18 cellular contexts compared by ENCODE assay signal in the genomic region with DNA sequence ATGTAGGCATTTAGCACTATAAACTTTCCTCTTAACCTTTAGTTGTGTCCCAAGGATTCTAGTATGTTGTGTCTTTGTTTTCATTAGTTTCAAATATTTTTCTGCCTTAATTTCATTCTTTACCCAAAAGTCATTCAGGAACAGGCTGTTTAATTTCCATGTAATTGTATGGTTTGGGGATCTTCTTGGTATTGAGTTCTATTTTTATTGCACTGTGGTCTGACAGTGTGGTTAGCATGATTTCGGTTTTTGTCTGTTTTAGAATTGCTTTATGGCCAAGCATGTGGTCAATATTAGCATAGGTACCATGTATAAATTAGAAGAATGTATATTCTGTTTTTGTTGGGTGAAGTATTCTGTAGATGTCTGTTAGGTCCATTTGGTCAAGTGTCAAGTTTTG. TPM values are rescaled to one million over a fixed set of nuclear protein-coding genes. Genes with fewer than 3 reads are reported as not detected.
DNase-seq lines count a peak whose midpoint lies in the region; ATAC-seq, FAIRE-seq and TF ChIP-seq lines count a peak whose summit lies in the region.
"Had no signal": no experiment of that assay in that cellular context is flagged by ENCODE, and none has a peak within 500 bp of the region (broad histone marks: within the 10 kb centered on the region; RNA-seq: fewer than 3 reads in every experiment).

No MANE protein-coding gene starts in this region.

- no peak for TF ChIP-seq EP300 in GM12878 (IDR thresholded peaks at IDR 0.05; ENCODE audit: borderline replicate concordance in 1 of 2, control insufficient read depth in 1 of 2, low read depth in 2 of 2, low read length in 2 of 2)

- intact Hi-C loops in GM12878 (cut with micrococcal nuclease; ENCODE audit: unreplicated experiment) = loop anchor here (5.0 kb wide), 1 partner anchor 76 kb away; no protein-coding TSS in a partner anchor
- intact Hi-C loops in activated CD4-positive, alpha-beta memory T cell treated with anti-CD3 and anti-CD28 coated beads for 36 hours (cut with micrococcal nuclease) = no loop called here

- H3K27ac Mint-ChIP-seq in activated T-cell treated with anti-CD3 and anti-CD28 coated beads, Interleukin-2, amount 50 U/mL, for 72 hours = peak overlapping the region; percentile 8
- H3K27ac Mint-ChIP-seq in natural killer cell treated with Interleukin-12 subunit alpha and Interleukin-12 subunit beta and Interleukin-15 and Interleukin-18, amount 100 ng/mL, for 72 hours = peak overlapping the region in 1 of 2 donors; percentile 18
- H3K27ac Mint-ChIP-seq in activated CD4-positive, alpha-beta memory T cell treated with anti-CD3 and anti-CD28 coated beads for 36 hours = no peak overlapping the region

- no peak for TF ChIP-seq RAD21 in GM12878 (IDR thresholded peaks at IDR 0.05; ENCODE audit: insufficient read depth, low read depth, low read length)

- DNase-seq in activated T-cell treated with anti-CD3 and anti-CD28 coated beads, Interleukin-2, amount 50 U/mL, for 72 hours = no peak
- no peak for DNase-seq in activated T-cell treated with anti-CD3 and anti-CD28 coated beads, Interleukin-2, amount 50 U/mL, for 48 hours
- DNase-seq in GM12878 (ENCODE audit: low read depth, low spot score) = no peak
- DNase-seq in natural killer cell treated with Interleukin-12 subunit alpha and Interleukin-12 subunit beta and Interleukin-15 and Interleukin-18, amount 100 ng/mL, for 72 hours (ENCODE audit: low spot score) = no peak
- no peak for DNase-seq in activated CD4-positive, alpha-beta memory T cell treated with anti-CD3 and anti-CD28 coated beads for 36 hours
- DNase-seq: DND-41, NCI-H1048, NCI-H1436 treated with DMSO at 0.1 percent for 48 hours, NCI-H2029 treated with DMSO at 0.1 percent for 48 hours, NCI-H2171 treated with DMSO at 0.1 percent for 48 hours, NCI-H510A treated with DMSO at 0.1 percent for 48 hours had no signal

- TF ChIP-seq CTCF in KMS-11 (conservative IDR thresholded peaks at IDR 0.05; ENCODE audit: low read depth, low read length) (no peak), GM12878 (IDR thresholded peaks at IDR 0.05 in 2 of 3, conservative IDR thresholded peaks at IDR 0.05 in 1 of 3; ENCODE audit: control insufficient read depth in 2 of 3, extremely low read depth in 1 of 3, insufficient read depth in 1 of 3, low read depth in 3 of 3, low read length in 3 of 3) (no peak)

- H3K4me1 ChIP-seq in KMS-11 (ENCODE audit: low read depth, poor library complexity, severe bottlenecking) (peaks cover 77% of the 10 kb centered on the region), GM12878 (ENCODE audit: control insufficient read depth, insufficient read depth, low read length) (peaks cover 43% of the 10 kb centered on the region)

- no peaks in the 10 kb centered on the region for H3K36me3 ChIP-seq in KMS-11 (ENCODE audit: insufficient read depth)
- H3K36me3 ChIP-seq in GM12878 (ENCODE audit: control insufficient read depth in 2 of 2, insufficient read depth in 2 of 2, low read length in 1 of 2) = peaks cover 6 to 10% of the 10 kb centered on the region in 2 experiments
- H3K36me3 ChIP-seq: HAP-1 had no signal

- no peak for ATAC-seq in activated T-cell treated with anti-CD3 and anti-CD28 coated beads, Interleukin-2, amount 50 U/mL, for 72 hours (replicated peaks in 1 of 2)
- ATAC-seq in GM12878 = peak; percentile 46
- ATAC-seq in natural killer cell treated with Interleukin-12 subunit alpha and Interleukin-12 subunit beta and Interleukin-15 and Interleukin-18, amount 100 ng/mL, for 72 hours = no peak
- ATAC-seq in HG02588 (IDR thresholded peaks at IDR 0.05; ENCODE audit: unreplicated experiment) = no peak
- no peak for ATAC-seq in HG03457 (IDR thresholded peaks at IDR 0.05; ENCODE audit: unreplicated experiment)
- ATAC-seq: Panc1 had no signal

- in situ Hi-C loops in GM12878 (cut with MboI) = loop anchor here (10.0 kb wide), 1 partner anchor 248 kb away; no protein-coding TSS in a partner anchor

- H3K9ac ChIP-seq in KMS-11 (no peak overlapping the region), GM12878 (ENCODE audit: control insufficient read depth, insufficient read depth, low read length) (no peak overlapping the region)
- H3K9ac ChIP-seq: BLaER1 treated with 17β-estradiol and CSF1 and Interleukin-3, amounts not matched to agents 10 nM and 100 nM had no signal

- TF ChIP-seq POLR2A in GM12878 (IDR thresholded peaks at IDR 0.05; ENCODE audit: low read depth, low read length) = no peak

- WGBS in GM12878 (ENCODE audit: insufficient coverage, insufficient replicate concordance, low lambda C conversion rate, missing lambda C conversion rate) = 0% methylated on average over 1 of the region's 1 CpG

- H3K27ac ChIP-seq in KMS-11 (peak overlapping the region; percentile 60; the same call in 1 of the 2 replicates), GM12878 (ENCODE audit: control insufficient read depth, insufficient read depth) (no peak overlapping the region)
- H3K27ac ChIP-seq: BLaER1 treated with 17β-estradiol and CSF1 and Interleukin-3, amounts not matched to agents 10 nM and 100 nM had no signal

- RAD21 ChIA-PET in GM12878 (lab: Charles Lee; ENCODE audit: unreplicated experiment) = interaction anchor here (6.0 to 6.8 kb wide), 2 partner anchors 55 to 119 kb away, joined by 132 to 516 read pairs; partner anchors contain the start of gene STK17A

- SMC1A ChIA-PET in GM12878 (lab: Charles Lee; ENCODE audit: uncharacterized antibody, unreplicated experiment) = interaction anchor here (0.6 to 6.8 kb wide), 6 partner anchors 18 to 145 kb away, joined by 3 to 307 read pairs (median 109); partner anchors contain the start of gene STK17A

- no peak overlapping the region for H3K4me3 ChIP-seq in KMS-11 (IDR thresholded peaks at IDR 0.05; ENCODE audit: insufficient read depth, low read depth, low read length)
- no peak overlapping the region for H3K4me3 ChIP-seq in GM12878
- H3K4me3 ChIP-seq: BLaER1 treated with 17β-estradiol and CSF1 and Interleukin-3, amounts not matched to agents 10 nM and 100 nM; HAP-1 had no signal

- H3K4me2 ChIP-seq in KMS-11 (peak overlapping the region; percentile 74), GM12878 (ENCODE audit: control insufficient read depth, insufficient read depth) (no peak overlapping the region)

- BruUV-seq in GM12878 (replicated peaks; lab: Mats Ljungman, UMichigan) = no TSS peak

- peaks cover 25% of the 10 kb centered on the region; the same call in 2 of the 3 replicates for H3K9me3 ChIP-seq in GM12878 (replicated peaks; ENCODE audit: control insufficient read depth, insufficient read depth, low read length)
- H3K9me3 ChIP-seq: HAP-1 had no signal

- H3K9me3 Mint-ChIP-seq in activated T-cell treated with anti-CD3 and anti-CD28 coated beads, Interleukin-2, amount 50 U/mL, for 72 hours = no peaks in the 10 kb centered on the region
- H3K9me3 Mint-ChIP-seq in natural killer cell treated with Interleukin-12 subunit alpha and Interleukin-12 subunit beta and Interleukin-15 and Interleukin-18, amount 100 ng/mL, for 72 hours = no peaks in the 10 kb centered on the region
- H3K9me3 Mint-ChIP-seq in activated CD4-positive, alpha-beta memory T cell treated with anti-CD3 and anti-CD28 coated beads for 36 hours = no peaks in the 10 kb centered on the region

- H4K20me1 ChIP-seq in KMS-11 (ENCODE audit: insufficient read depth) (0 out of 2 replicates have a peak, but pooled peaks cover 5% of the 10 kb centered on the region), GM12878 (ENCODE audit: control insufficient read depth, insufficient read depth) (no peaks in the 10 kb centered on the region)

- peaks cover 4 to 11% of the 10 kb centered on the region in 2 donors for H3K36me3 Mint-ChIP-seq in activated T-cell treated with anti-CD3 and anti-CD28 coated beads, Interleukin-2, amount 50 U/mL, for 72 hours (ENCODE audit: insufficient read depth in 2 of 2)
- peaks cover 13% of the 10 kb centered on the region for H3K36me3 Mint-ChIP-seq in natural killer cell treated with Interleukin-12 subunit alpha and Interleukin-12 subunit beta and Interleukin-15 and Interleukin-18, amount 100 ng/mL, for 72 hours
- peaks cover 13% of the 10 kb centered on the region for H3K36me3 Mint-ChIP-seq in activated CD4-positive, alpha-beta memory T cell treated with anti-CD3 and anti-CD28 coated beads for 36 hours

- POLR2A ChIA-PET in GM12878 (lab: Charles Lee) = interaction anchor here (0.6 to 1.3 kb wide), 4 partner anchors 18 to 112 kb away, joined by 3 to 4 read pairs (median 3); no protein-coding TSS in a partner anchor
- POLR2A ChIA-PET in activated CD4-positive, alpha-beta memory T cell treated with anti-CD3 and anti-CD28 coated beads for 36 hours (lab: Charles Lee) = no interaction called here

- no peaks in the 10 kb centered on the region for H3K27me3 Mint-ChIP-seq in activated T-cell treated with anti-CD3 and anti-CD28 coated beads, Interleukin-2, amount 50 U/mL, for 72 hours (ENCODE audit: low read depth)
- no peaks in the 10 kb centered on the region for H3K27me3 Mint-ChIP-seq in natural killer cell treated with Interleukin-12 subunit alpha and Interleukin-12 subunit beta and Interleukin-15 and Interleukin-18, amount 100 ng/mL, for 72 hours
- no peaks in the 10 kb centered on the region for H3K27me3 Mint-ChIP-seq in activated CD4-positive, alpha-beta memory T cell treated with anti-CD3 and anti-CD28 coated beads for 36 hours

- CTCF ChIA-PET in GM12878 (lab: Yijun Ruan, JAX) = interaction anchor here (6.2 to 6.3 kb wide), 4 partner anchors 17 to 135 kb away, joined by 100 to 456 read pairs (median 127); partner anchors contain the start of gene STK17A
- CTCF ChIA-PET in activated CD4-positive, alpha-beta memory T cell treated with anti-CD3 and anti-CD28 coated beads for 36 hours (lab: Charles Lee) = interaction anchor here (1.0 to 6.4 kb wide), 2 partner anchors 18 to 120 kb away, joined by 3 to 548 read pairs; partner anchors contain the start of gene STK17A

- H3K4me3 Mint-ChIP-seq in activated T-cell treated with anti-CD3 and anti-CD28 coated beads, Interleukin-2, amount 50 U/mL, for 72 hours = no peak overlapping the region
- peak overlapping the region; percentile 35 for H3K4me3 Mint-ChIP-seq in natural killer cell treated with Interleukin-12 subunit alpha and Interleukin-12 subunit beta and Interleukin-15 and Interleukin-18, amount 100 ng/mL, for 72 hours
- no peak overlapping the region for H3K4me3 Mint-ChIP-seq in activated CD4-positive, alpha-beta memory T cell treated with anti-CD3 and anti-CD28 coated beads for 36 hours

- peaks cover 61% of the 10 kb centered on the region for H3K4me1 Mint-ChIP-seq in activated T-cell treated with anti-CD3 and anti-CD28 coated beads, Interleukin-2, amount 50 U/mL, for 72 hours (ENCODE audit: low read depth)
- H3K4me1 Mint-ChIP-seq in natural killer cell treated with Interleukin-12 subunit alpha and Interleukin-12 subunit beta and Interleukin-15 and Interleukin-18, amount 100 ng/mL, for 72 hours (ENCODE audit: low read depth in 2 of 2) = peaks cover 38% of the 10 kb centered on the region in 2 donors
- H3K4me1 Mint-ChIP-seq in activated CD4-positive, alpha-beta memory T cell treated with anti-CD3 and anti-CD28 coated beads for 36 hours (ENCODE audit: low read depth) = peaks cover 61% of the 10 kb centered on the region

- no peak for FAIRE-seq in GM12878 (lab: Jason Lieb, UNC)
- FAIRE-seq: G401.6 had no signal

- H2AFZ ChIP-seq in KMS-11 (ENCODE audit: low read depth) = no peak overlapping the region
- H2AFZ ChIP-seq in GM12878 (ENCODE audit: control insufficient read depth, low read depth, low read length) = no peak overlapping the region

- H3K79me2 ChIP-seq in KMS-11 (ENCODE audit: insufficient read depth, low read depth) = peaks cover 82% of the 10 kb centered on the region; the same call in 1 of the 2 replicates
- peaks cover 60% of the 10 kb centered on the region for H3K79me2 ChIP-seq in GM12878 (ENCODE audit: control insufficient read depth, insufficient read depth, low read length)

- no peaks in the 10 kb centered on the region for H3K27me3 ChIP-seq in KMS-11 (ENCODE audit: insufficient read depth, low read depth)
- no peaks in the 10 kb centered on the region for H3K27me3 ChIP-seq in GM12878 (replicated peaks in 1 of 2; ENCODE audit: control insufficient read depth in 2 of 2, insufficient read depth in 2 of 2, low read length in 1 of 2)
- H3K27me3 ChIP-seq: BLaER1 treated with 17β-estradiol and CSF1 and Interleukin-3, amounts not matched to agents 10 nM and 100 nM had no signal

RNA-seq across cellular contexts. Expression of gene COA1, which starts 26.3 kb away (rescaled TPM):
- total RNA-seq in activated T-cell treated with anti-CD3 and anti-CD28 coated beads, Interleukin-2, amount 50 U/mL, for 72 hours = 100 to 1,000 TPM in 1 of 2 donors, 10 to 100 TPM in 1; 85.4 to 106 TPM
- total RNA-seq in GM12878 (2013; cell fraction: nucleolus; rRNA removed) = 530 and 536 TPM in 2 replicates
- total RNA-seq in GM12878 (2014; rRNA removed) (87.1 and 102 TPM in 2 replicates), GM12878 (2014; rRNA removed; fragmentation: Illumina TruSeq; extraction: Trizol) (97.3 and 103 TPM in 2 replicates), GM12878 (2021) (83.1 and 84.9 TPM in 2 replicates)
- 75.1 TPM for polyA plus RNA-seq in GM12878 (2011; ENCODE audit: low read depth)
- polyA plus RNA-seq in GM12878 (2011; rRNA removed) (109 and 117 TPM in 2 replicates), GM12878 (2014; fragmentation: Illumina TruSeq; extraction: Trizol) (122 and 171 TPM in 2 replicates), GM12878 (2014; fragmentation: Nextera tagmentation; extraction: Ambion mirVana) (100 to 1,000 TPM; 218 to 258 TPM), GM12878 (2014; rRNA removed) (105 and 126 TPM in 2 replicates), GM12878 (2016; fragmentation: Nextera tagmentation; extraction: Ambion mirVana) (100 to 1,000 TPM; 104 to 106 TPM)
- polyA plus RNA-seq in GM12878 (2011; cell fraction: cytosol; rRNA removed) = 98.4 and 113 TPM in 2 replicates
- 98.0 and 106 TPM in 2 replicates for polyA plus RNA-seq in GM12878 (2011; cell fraction: nucleus; rRNA removed)
- polyA plus RNA-seq in GM12878 (2012) = 80.5 and 85.8 TPM in 2 replicates
- 141 and 202 TPM in 2 replicates for polyA minus RNA-seq in GM12878 (2011; rRNA and poly(A)+ RNA removed)
- polyA minus RNA-seq in GM12878 (2011; cell fraction: cytosol; rRNA and poly(A)+ RNA removed) = 22.2 and 26.7 TPM in 2 replicates
- polyA minus RNA-seq in GM12878 (2011; cell fraction: nucleus; rRNA and poly(A)+ RNA removed) = 105 and 157 TPM in 2 replicates
- total RNA-seq in natural killer cell treated with Interleukin-12 subunit alpha and Interleukin-12 subunit beta and Interleukin-15 and Interleukin-18, amount 100 ng/mL, for 72 hours = 100 to 1,000 TPM in 1 of 2 donors, 10 to 100 TPM in 1; 77.2 to 119 TPM
- 10 to 100 TPM; 78.9 to 79.6 TPM for total RNA-seq in activated CD4-positive, alpha-beta memory T cell treated with anti-CD3 and anti-CD28 coated beads for 36 hours

RNA-seq across cellular contexts. Expression of gene BLVRA, which starts 55.5 kb away (rescaled TPM):
- total RNA-seq in activated T-cell treated with anti-CD3 and anti-CD28 coated beads, Interleukin-2, amount 50 U/mL, for 72 hours = 10 to 100 TPM; 29.8 to 36.1 TPM
- total RNA-seq in GM12878 (2013; cell fraction: nucleolus; rRNA removed) = 15.2 and 15.9 TPM in 2 replicates
- 61.7 and 63.3 TPM in 2 replicates for total RNA-seq in GM12878 (2014; rRNA removed)
- 66.5 and 67.9 TPM in 2 replicates for total RNA-seq in GM12878 (2014; rRNA removed; fragmentation: Illumina TruSeq; extraction: Trizol)
- total RNA-seq in GM12878 (2021) = 66.9 and 73.7 TPM in 2 replicates
- polyA plus RNA-seq in GM12878 (2011; ENCODE audit: low read depth) = 43.7 TPM
- 118 and 120 TPM in 2 replicates for polyA plus RNA-seq in GM12878 (2011; rRNA removed)
- 96.3 and 97.6 TPM in 2 replicates for polyA plus RNA-seq in GM12878 (2011; cell fraction: cytosol; rRNA removed)
- polyA plus RNA-seq in GM12878 (2011; cell fraction: nucleus; rRNA removed) = 50.2 and 66.6 TPM in 2 replicates
- 53.4 and 58.5 TPM in 2 replicates for polyA plus RNA-seq in GM12878 (2012)
- 87.1 and 92.1 TPM in 2 replicates for polyA plus RNA-seq in GM12878 (2014; fragmentation: Illumina TruSeq; extraction: Trizol)
- polyA plus RNA-seq in GM12878 (2014; fragmentation: Nextera tagmentation; extraction: Ambion mirVana) = 100 to 1,000 TPM; 187 to 198 TPM
- polyA plus RNA-seq in GM12878 (2014; rRNA removed) = 81.2 and 91.4 TPM in 2 replicates
- 100 to 1,000 TPM; 113 TPM for polyA plus RNA-seq in GM12878 (2016; fragmentation: Nextera tagmentation; extraction: Ambion mirVana)
- 46.7 and 73.4 TPM in 2 replicates for polyA minus RNA-seq in GM12878 (2011; rRNA and poly(A)+ RNA removed)
- polyA minus RNA-seq in GM12878 (2011; cell fraction: cytosol; rRNA and poly(A)+ RNA removed) = 17.5 and 29.0 TPM in 2 replicates
- polyA minus RNA-seq in GM12878 (2011; cell fraction: nucleus; rRNA and poly(A)+ RNA removed) = 10.9 and 14.8 TPM in 2 replicates
- 10 to 100 TPM; 34.6 to 62.0 TPM for total RNA-seq in natural killer cell treated with Interleukin-12 subunit alpha and Interleukin-12 subunit beta and Interleukin-15 and Interleukin-18, amount 100 ng/mL, for 72 hours
- 10 to 100 TPM; 46.1 to 47.4 TPM for total RNA-seq in activated CD4-positive, alpha-beta memory T cell treated with anti-CD3 and anti-CD28 coated beads for 36 hours
